Comparison of ENCODE assay signal across 1 cellular context in genomic region chr14:102314242-102315011, GRCh38.
TF ChIP-seq lines count a peak whose summit lies in the region.

No MANE protein-coding gene starts in this region.

TF ChIP-seq in HepG2, 621 proteins besides CTCF, POLR2A, EP300 and RAD21 (continued from another document and continues in another):
- TF ChIP-seq ZNF513 (CRISPR knock-in tag; conservative IDR thresholded peaks at IDR 0.05) (no peak), ZNF354B (CRISPR knock-in tag; IDR thresholded peaks at IDR 0.05) (no peak), ZNF749 (CRISPR knock-in tag; IDR thresholded peaks at IDR 0.05; ENCODE audit: borderline replicate concordance) (0 out of 2 replicates have a peak, but pooled peaks have one; percentile 37), SP4 (CRISPR knock-in tag; IDR thresholded peaks at IDR 0.05) (peak; percentile 46; the same call in 1 of the 2 replicates), TFAP4 (IDR thresholded peaks at IDR 0.05; ENCODE audit: borderline replicate concordance, low read depth) (no peak), PRDM10 (CRISPR knock-in tag; IDR thresholded peaks at IDR 0.05; ENCODE audit: low read depth) (no peak; the same call in 1 of the 2 replicates), ADNP (CRISPR knock-in tag; IDR thresholded peaks at IDR 0.05) (no peak), ZNF446 (CRISPR knock-in tag; IDR thresholded peaks at IDR 0.05) (no peak), DRAP1 (CRISPR knock-in tag; IDR thresholded peaks at IDR 0.05) (0 out of 2 replicates have a peak, but pooled peaks have one; percentile 12), ZNF205 (CRISPR knock-in tag; IDR thresholded peaks at IDR 0.05) (no peak), ZNF597 (CRISPR knock-in tag; IDR thresholded peaks at IDR 0.05) (no peak), TAF1 (CRISPR knock-in tag; IDR thresholded peaks at IDR 0.05) (peak; percentile 48; the same call in 1 of the 2 replicates), ESRRA (CRISPR knock-in tag; IDR thresholded peaks at IDR 0.05; ENCODE audit: low read depth) (no peak), ZNF562 (CRISPR knock-in tag; IDR thresholded peaks at IDR 0.05; ENCODE audit: borderline replicate concordance) (no peak), ZBTB37 (CRISPR knock-in tag; IDR thresholded peaks at IDR 0.05) (no peak), MZF1 (CRISPR knock-in tag; IDR thresholded peaks at IDR 0.05; ENCODE audit: borderline replicate concordance) (no peak), ZNF24 (IDR thresholded peaks at IDR 0.05) (no peak), RXRB (CRISPR knock-in tag; IDR thresholded peaks at IDR 0.05; ENCODE audit: borderline replicate concordance) (no peak), NCOR1 (IDR thresholded peaks at IDR 0.05; ENCODE audit: borderline replicate concordance, low read length) (no peak), RERE (CRISPR knock-in tag; IDR thresholded peaks at IDR 0.05; ENCODE audit: low read depth) (no peak), ETS1 (CRISPR knock-in tag; IDR thresholded peaks at IDR 0.05) (no peak), ZNF317 (CRISPR knock-in tag; IDR thresholded peaks at IDR 0.05) (peak; percentile 67; the same call in 1 of the 2 replicates), ZBTB44 (CRISPR knock-in tag; IDR thresholded peaks at IDR 0.05) (no peak), PBX3 (CRISPR knock-in tag; IDR thresholded peaks at IDR 0.05; ENCODE audit: borderline replicate concordance) (no peak), ZNF781 (CRISPR knock-in tag; IDR thresholded peaks at IDR 0.05; ENCODE audit: borderline replicate concordance, not compliant biosample characterization) (peak; percentile 78), DMAP1 (CRISPR knock-in tag; IDR thresholded peaks at IDR 0.05) (peak; percentile 79; the same call in 1 of the 2 replicates), REPIN1 (CRISPR knock-in tag; IDR thresholded peaks at IDR 0.05; ENCODE audit: borderline replicate concordance, low read depth) (peak; percentile 50; the same call in 1 of the 2 replicates), ATF1 (CRISPR knock-in tag; IDR thresholded peaks at IDR 0.05) (no peak), MEIS2 (CRISPR knock-in tag; IDR thresholded peaks at IDR 0.05) (peak; percentile 22; the same call in 1 of the 2 replicates), AKAP8 (CRISPR knock-in tag; IDR thresholded peaks at IDR 0.05) (no peak), NR0B2 (CRISPR knock-in tag; IDR thresholded peaks at IDR 0.05) (peak; percentile 90; the same call in 1 of the 2 replicates), SOX6 (IDR thresholded peaks at IDR 0.05) (no peak), SOX6 (CRISPR knock-in tag; IDR thresholded peaks at IDR 0.05) (peak; percentile 59; the same call in 1 of the 2 replicates), GMEB1 (CRISPR knock-in tag; IDR thresholded peaks at IDR 0.05; ENCODE audit: borderline replicate concordance) (peak; percentile 65), TBP (CRISPR knock-in tag; IDR thresholded peaks at IDR 0.05) (0 out of 2 replicates have a peak, but pooled peaks have one; percentile 80), TEAD3 (CRISPR knock-in tag; optimal IDR thresholded peaks at IDR 0.05; ENCODE audit: borderline replicate concordance) (peak; percentile 60), CENPT (CRISPR knock-in tag; IDR thresholded peaks at IDR 0.05; ENCODE audit: low read depth) (no peak)
